Comparison of ENCODE assay signal across 39 cellular contexts in the genomic region with DNA sequence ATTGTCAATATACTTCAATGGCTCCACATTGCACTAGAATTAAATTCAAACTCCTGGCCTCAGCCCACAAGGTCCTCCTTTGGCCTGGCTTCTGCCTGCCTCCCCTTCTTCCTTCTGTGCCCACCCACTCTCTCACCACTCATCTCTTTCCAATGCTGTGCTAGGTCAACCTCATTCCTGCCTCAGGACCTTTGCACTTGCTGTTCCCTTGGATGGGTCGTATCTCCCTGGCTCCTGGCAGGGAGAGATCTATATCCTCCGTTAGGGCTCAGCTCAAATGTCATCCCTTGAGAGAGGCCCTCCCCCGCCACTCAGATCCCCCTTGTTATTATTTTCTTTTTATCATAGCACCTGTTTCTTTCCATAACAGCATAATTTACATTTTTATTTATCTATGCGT.
"Had no signal": no experiment of that assay in that cellular context is flagged by ENCODE, and none has a peak within 500 bp of the region (broad histone marks: within the 10 kb centered on the region; RNA-seq: fewer than 3 reads in every experiment).

No MANE protein-coding gene starts in this region.

- H3K27me3 ChIP-seq: ascending aorta had no signal

- H3K27ac Mint-ChIP-seq: activated CD4-positive, alpha-beta memory T cell treated with anti-CD3 and anti-CD28 coated beads, Interleukin-2, amount 10 ng/mL, durations not matched to agents 7 days and 5 days; activated CD4-positive, alpha-beta T cell treated with anti-CD3 and anti-CD28 coated beads for 36 hours; activated CD4-positive, alpha-beta T cell treated with anti-CD3 and anti-CD28 coated beads, Interleukin-2, amount 10 ng/mL, durations not matched to agents 7 days and 5 days; activated CD8-positive, alpha-beta memory T cell treated with anti-CD3 and anti-CD28 coated beads, Interleukin-2, amount 10 ng/mL, durations not matched to agents 7 days and 5 days; activated CD8-positive, alpha-beta T cell treated with anti-CD3 and anti-CD28 coated beads, Interleukin-2, amount 10 ng/mL, durations not matched to agents 7 days and 5 days; activated naive CD4-positive, alpha-beta T cell treated with anti-CD3 and anti-CD28 coated beads, Interleukin-2, amount 10 ng/mL, durations not matched to agents 7 days and 5 days; activated naive CD4-positive, alpha-beta T cell treated with anti-CD3 and anti-CD28 coated beads, Interleukin-2, amount 50 U/mL, for 24 hours; activated naive CD8-positive, alpha-beta T cell; activated naive CD8-positive, alpha-beta T cell treated with anti-CD3 and anti-CD28 coated beads, Interleukin-2, amount 10 ng/mL, durations not matched to agents 7 days and 5 days; activated naive CD8-positive, alpha-beta T cell treated with anti-CD3 and anti-CD28 coated beads, Interleukin-2, amount 50 U/mL, for 24 hours; activated T-cell treated with anti-CD3 and anti-CD28 coated beads, Interleukin-2, amount 50 U/mL, for 24 hours; activated T-helper 2 cell treated with anti-CD3 and anti-CD28 coated beads, Interferon-gamma antibody, Interleukin-2, Interleukin-4, amounts not matched to agents 10 μg/mL and 5 μg/mL and 100 μg/mL, durations not matched to agents 14 hours and 24 hours and 36 hours; T-helper 1 cell treated with Interleukin-12 subunit alpha and Interleukin-12 subunit beta and Interleukin-4 antibody, amounts not matched to agents 30 μg/mL and 1 μg/mL, for 36 hours; T-helper 2 cell treated with Interferon-gamma antibody and Interleukin-4, amounts not matched to agents 5 μg/mL and 100 μg/mL, for 36 hours had no signal

- FAIRE-seq: bronchial epithelial cell, TTC549 had no signal

- H3K4me1 Mint-ChIP-seq: activated CD4-positive, alpha-beta memory T cell treated with anti-CD3 and anti-CD28 coated beads, Interleukin-2, amount 10 ng/mL, durations not matched to agents 7 days and 5 days; activated CD4-positive, alpha-beta T cell treated with anti-CD3 and anti-CD28 coated beads for 36 hours; activated CD4-positive, alpha-beta T cell treated with anti-CD3 and anti-CD28 coated beads, Interleukin-2, amount 10 ng/mL, durations not matched to agents 7 days and 5 days; activated CD8-positive, alpha-beta memory T cell treated with anti-CD3 and anti-CD28 coated beads, Interleukin-2, amount 10 ng/mL, durations not matched to agents 7 days and 5 days; activated naive CD4-positive, alpha-beta T cell treated with anti-CD3 and anti-CD28 coated beads, Interleukin-2, amount 10 ng/mL, durations not matched to agents 7 days and 5 days; activated naive CD4-positive, alpha-beta T cell treated with anti-CD3 and anti-CD28 coated beads, Interleukin-2, amount 50 U/mL, for 24 hours; activated naive CD8-positive, alpha-beta T cell treated with anti-CD3 and anti-CD28 coated beads, Interleukin-2, amount 10 ng/mL, durations not matched to agents 7 days and 5 days; activated naive CD8-positive, alpha-beta T cell treated with anti-CD3 and anti-CD28 coated beads, Interleukin-2, amount 50 U/mL, for 24 hours; central memory CD8-positive, alpha-beta T cell had no signal

- H3K4me3 ChIP-seq: ascending aorta, cardiac muscle cell had no signal

- H3K27ac ChIP-seq: ascending aorta, cardiac muscle cell, VCaP had no signal

- H3K36me3 ChIP-seq: ascending aorta, cardiac muscle cell had no signal

- H3K4me3 Mint-ChIP-seq: activated CD4-positive, alpha-beta memory T cell treated with anti-CD3 and anti-CD28 coated beads, Interleukin-2, amount 10 ng/mL, durations not matched to agents 7 days and 5 days; activated CD4-positive, alpha-beta T cell treated with anti-CD3 and anti-CD28 coated beads for 36 hours; activated CD4-positive, alpha-beta T cell treated with anti-CD3 and anti-CD28 coated beads, Interleukin-2, amount 10 ng/mL, durations not matched to agents 7 days and 5 days; activated CD8-positive, alpha-beta memory T cell treated with anti-CD3 and anti-CD28 coated beads, Interleukin-2, amount 10 ng/mL, durations not matched to agents 7 days and 5 days; activated CD8-positive, alpha-beta T cell treated with anti-CD3 and anti-CD28 coated beads, Interleukin-2, amount 10 ng/mL, durations not matched to agents 7 days and 5 days; activated naive CD4-positive, alpha-beta T cell treated with anti-CD3 and anti-CD28 coated beads, Interleukin-2, amount 10 ng/mL, durations not matched to agents 7 days and 5 days; activated naive CD4-positive, alpha-beta T cell treated with anti-CD3 and anti-CD28 coated beads, Interleukin-2, amount 50 U/mL, for 24 hours; activated naive CD8-positive, alpha-beta T cell; activated naive CD8-positive, alpha-beta T cell treated with anti-CD3 and anti-CD28 coated beads, Interleukin-2, amount 10 ng/mL, durations not matched to agents 7 days and 5 days; activated naive CD8-positive, alpha-beta T cell treated with anti-CD3 and anti-CD28 coated beads, Interleukin-2, amount 50 U/mL, for 24 hours; activated T-cell treated with anti-CD3 and anti-CD28 coated beads, Interleukin-2, amount 50 U/mL, for 24 hours; brain; central memory CD8-positive, alpha-beta T cell; T-helper 1 cell treated with Interleukin-12 subunit alpha and Interleukin-12 subunit beta and Interleukin-4 antibody, amounts not matched to agents 30 μg/mL and 1 μg/mL, for 36 hours; T-helper 2 cell treated with Interferon-gamma antibody and Interleukin-4, amounts not matched to agents 5 μg/mL and 100 μg/mL, for 36 hours had no signal

- H3K9me3 Mint-ChIP-seq: activated CD4-positive, alpha-beta memory T cell treated with anti-CD3 and anti-CD28 coated beads, Interleukin-2, amount 10 ng/mL, durations not matched to agents 7 days and 5 days; activated CD4-positive, alpha-beta T cell treated with anti-CD3 and anti-CD28 coated beads, Interleukin-2, amount 10 ng/mL, durations not matched to agents 7 days and 5 days; activated naive CD4-positive, alpha-beta T cell treated with anti-CD3 and anti-CD28 coated beads, Interleukin-2, amount 50 U/mL, for 24 hours; activated naive CD8-positive, alpha-beta T cell treated with anti-CD3 and anti-CD28 coated beads, Interleukin-2, amount 50 U/mL, for 24 hours; activated T-helper 2 cell treated with anti-CD3 and anti-CD28 coated beads, Interferon-gamma antibody, Interleukin-2, Interleukin-4, amounts not matched to agents 10 μg/mL and 5 μg/mL and 100 μg/mL, durations not matched to agents 14 hours and 24 hours and 36 hours; T-helper 1 cell treated with Interleukin-12 subunit alpha and Interleukin-12 subunit beta and Interleukin-4 antibody, amounts not matched to agents 30 μg/mL and 1 μg/mL, for 36 hours; T-helper 2 cell treated with Interferon-gamma antibody and Interleukin-4, amounts not matched to agents 5 μg/mL and 100 μg/mL, for 36 hours had no signal

- H3K9me3 ChIP-seq: ascending aorta had no signal

- ATAC-seq: activated CD4-positive, alpha-beta T cell treated with anti-CD3 and anti-CD28 coated beads for 36 hours; activated CD4-positive, CD25-positive, alpha-beta regulatory T cell treated with anti-CD3 and anti-CD28 coated beads, Interleukin-2, amount 50 U/mL, for 24 hours; activated CD8-positive, alpha-beta memory T cell treated with anti-CD3 and anti-CD28 coated beads, Interleukin-2, amount 10 ng/mL, durations not matched to agents 7 days and 5 days; activated CD8-positive, alpha-beta T cell treated with anti-CD3 and anti-CD28 coated beads, Interleukin-2, amount 10 ng/mL, durations not matched to agents 7 days and 5 days; activated naive CD8-positive, alpha-beta T cell treated with anti-CD3 and anti-CD28 coated beads, Interleukin-2, amount 50 U/mL, for 24 hours had no signal

- H3K4me1 ChIP-seq: ascending aorta had no signal

- H3K27me3 Mint-ChIP-seq: activated CD4-positive, alpha-beta memory T cell treated with anti-CD3 and anti-CD28 coated beads, Interleukin-2, amount 10 ng/mL, durations not matched to agents 7 days and 5 days; activated CD4-positive, alpha-beta T cell treated with anti-CD3 and anti-CD28 coated beads, Interleukin-2, amount 10 ng/mL, durations not matched to agents 7 days and 5 days; activated CD8-positive, alpha-beta memory T cell treated with anti-CD3 and anti-CD28 coated beads, Interleukin-2, amount 10 ng/mL, durations not matched to agents 7 days and 5 days; activated naive CD8-positive, alpha-beta T cell treated with anti-CD3 and anti-CD28 coated beads, Interleukin-2, amount 10 ng/mL, durations not matched to agents 7 days and 5 days had no signal

- DNase-seq: activated CD4-positive, alpha-beta memory T cell treated with anti-CD3 and anti-CD28 coated beads, Interleukin-2, amount 10 ng/mL, durations not matched to agents 7 days and 5 days; activated CD4-positive, alpha-beta T cell treated with anti-CD3 and anti-CD28 coated beads for 1 hour; activated CD4-positive, alpha-beta T cell treated with anti-CD3 and anti-CD28 coated beads for 36 hours; activated CD4-positive, alpha-beta T cell treated with anti-CD3 and anti-CD28 coated beads for 48 hours; activated CD4-positive, alpha-beta T cell treated with anti-CD3 and anti-CD28 coated beads, Interleukin-2, amount 10 ng/mL, durations not matched to agents 7 days and 5 days; activated CD4-positive, alpha-beta T cell treated with anti-CD3 and anti-CD28 coated beads, Interleukin-2, amount 50 U/mL, for 48 hours; activated CD4-positive, CD25-positive, alpha-beta regulatory T cell; activated CD8-positive, alpha-beta memory T cell treated with anti-CD3 and anti-CD28 coated beads for 24 hours; activated CD8-positive, alpha-beta memory T cell treated with anti-CD3 and anti-CD28 coated beads, Interleukin-2, amount 10 ng/mL, durations not matched to agents 7 days and 5 days; activated CD8-positive, alpha-beta memory T cell treated with anti-CD3 and anti-CD28 coated beads, Interleukin-2, amount 50 U/mL, for 48 hours; activated CD8-positive, alpha-beta T cell treated with anti-CD3 and anti-CD28 coated beads, Interleukin-2, amount 10 ng/mL, durations not matched to agents 7 days and 5 days; activated effector memory CD4-positive, alpha-beta T cell treated with Interleukin-2 at 50 U/mL for 16 hours; activated gamma-delta T cell; activated naive CD4-positive, alpha-beta T cell treated with anti-CD3 and anti-CD28 coated beads, Interleukin-2, amount 10 ng/mL, durations not matched to agents 7 days and 5 days; activated naive CD4-positive, alpha-beta T cell treated with Interleukin-2 at 50 U/mL for 16 hours; activated naive CD8-positive, alpha-beta T cell treated with anti-CD3 and anti-CD28 coated beads, Interleukin-2, amount 10 ng/mL, durations not matched to agents 7 days and 5 days; activated naive CD8-positive, alpha-beta T cell treated with anti-CD3 and anti-CD28 coated beads, Interleukin-2, amount 50 U/mL, for 24 hours; activated T-cell treated with anti-CD3 and anti-CD28 coated beads, Interleukin-2, amount 50 U/mL, for 24 hours; activated T-cell treated with anti-CD3 and anti-CD28 coated beads, Interleukin-2, amount 50 U/mL, for 48 hours; amygdala; anterior cingulate cortex; caudate nucleus; cerebellar nuclear complex; T-helper 1 cell; T-helper 2 cell; T-helper 9 cell had no signal

- H3K36me3 Mint-ChIP-seq: activated CD8-positive, alpha-beta memory T cell treated with anti-CD3 and anti-CD28 coated beads, Interleukin-2, amount 10 ng/mL, durations not matched to agents 7 days and 5 days; activated naive CD4-positive, alpha-beta T cell treated with anti-CD3 and anti-CD28 coated beads, Interleukin-2, amount 10 ng/mL, durations not matched to agents 7 days and 5 days; activated naive CD4-positive, alpha-beta T cell treated with anti-CD3 and anti-CD28 coated beads, Interleukin-2, amount 50 U/mL, for 24 hours; activated naive CD8-positive, alpha-beta T cell treated with anti-CD3 and anti-CD28 coated beads, Interleukin-2, amount 10 ng/mL, durations not matched to agents 7 days and 5 days; brain had no signal
